15 cellular contexts compared by ENCODE assay signal in the genomic region with DNA sequence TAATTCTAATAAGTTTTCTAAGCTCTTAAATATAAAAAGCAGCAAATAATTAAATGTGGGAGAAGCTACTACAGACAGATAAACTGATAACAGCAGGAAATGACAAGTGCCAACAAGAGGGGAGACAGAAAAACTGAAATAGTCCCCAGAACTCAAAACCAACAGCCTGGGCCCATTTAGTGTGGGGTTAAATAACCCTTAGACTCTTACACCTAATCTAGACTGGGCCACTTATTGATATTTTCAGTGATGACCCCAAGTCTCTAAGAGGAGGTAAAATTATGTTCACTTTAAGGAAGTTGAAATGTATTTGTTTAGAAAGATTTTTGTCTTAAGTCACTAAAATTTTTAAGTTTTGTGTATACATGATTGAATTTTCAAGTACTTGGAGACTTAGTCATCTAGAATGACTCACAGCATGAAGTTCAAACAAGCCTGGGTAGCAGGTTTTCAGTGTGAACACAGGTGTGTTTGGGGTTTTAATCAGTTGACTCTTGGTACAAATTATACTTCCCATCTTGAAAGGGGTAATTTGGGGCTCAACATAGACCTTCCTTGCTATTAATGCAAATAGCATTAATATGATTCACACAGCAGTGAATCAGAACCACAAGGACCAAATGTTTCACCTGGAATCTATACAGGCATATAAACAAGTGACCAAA. TPM values are rescaled to one million over a fixed set of nuclear protein-coding genes. Genes with fewer than 3 reads are reported as not detected.
DNase-seq lines count a peak whose midpoint lies in the region; FAIRE-seq and TF ChIP-seq lines count a peak whose summit lies in the region.
"Had no signal": no experiment of that assay in that cellular context is flagged by ENCODE, and none has a peak within 500 bp of the region (broad histone marks: within the 10 kb centered on the region; RNA-seq: fewer than 3 reads in every experiment).

No MANE protein-coding gene starts in this region.

- peak; percentile 56 for FAIRE-seq in RCC 7860 (lab: Jason Lieb, UNC)
- FAIRE-seq: colon had no signal

- no peak for TF ChIP-seq CTCF in coronary artery (IDR thresholded peaks at IDR 0.05)

- no peak overlapping the region for H3K27ac ChIP-seq in coronary artery

- DNase-seq in A172 (ENCODE audit: low spot score) (peak; percentile 60), H4 (ENCODE audit: low spot score) (peak; percentile 21), RCC 7860 (ENCODE audit: low spot score) (peak; percentile 8), fibroblast of peridontal ligament (ENCODE audit: extremely low read depth) (peak; percentile 40), NCI-H128 (lab: John Stamatoyannopoulos, UW; ENCODE audit: unreplicated experiment) (no peak), coronary artery (ENCODE audit: low spot score) (no peak), foreskin melanocyte (no peak)
- no peak for DNase-seq in stimulated activated CD8-positive, alpha-beta memory T cell treated with anti-CD3 and anti-CD28 coated beads, Interleukin-4, amount 100 ng/mL, for 48 hours
- DNase-seq: activated CD4-positive, alpha-beta T cell treated with anti-CD3 and anti-CD28 coated beads, Interleukin-2, amount 10 ng/mL, durations not matched to agents 7 days and 5 days; activated gamma-delta T cell treated with Interleukin-2 at 50 U/mL for 16 hours; AML-193; nucleus accumbens; stimulated activated CD4-positive, alpha-beta T cell treated with anti-CD3 and anti-CD28 coated beads, Interleukin-12 subunit alpha, Interleukin-12 subunit beta, amount 100 ng/mL, for 4 hours had no signal

- no peak overlapping the region for H3K4me3 ChIP-seq in coronary artery

RNA-seq across cellular contexts. Expression of gene MYO3B, which starts 54.9 kb away (rescaled TPM):
- 0.03 TPM in 1 of 2 replicates, not detected in the other for total RNA-seq in A172 (2014; rRNA removed; shearing (Covaris generic))
- total RNA-seq in H4 (2014; rRNA removed; shearing (Covaris generic)): 0.10 TPM in 1 of 2 replicates, not detected in the other
- total RNA-seq: glomerular endothelial cell had no signal

Comparison
In these comparisons a context has a peak if more than half of its experiments do, and no peak if none do; other contexts are left out.
1. DNase-seq: peak in A172 (single experiment), H4 (single experiment), RCC 7860 (single experiment) and fibroblast of peridontal ligament (single experiment); none in NCI-H128 (single experiment), coronary artery (single experiment), stimulated activated CD8-positive, alpha-beta memory T cell treated with anti-CD3 and anti-CD28 coated beads, Interleukin-4, amount 100 ng/mL, for 48 hours (single experiment) and foreskin melanocyte (single experiment).